ENCODE assay signal across 8 cellular contexts in genomic region chr15:64067564-64068030, GRCh38. TPM values are rescaled to one million over a fixed set of nuclear protein-coding genes. Genes with fewer than 3 reads are reported as not detected.
A peak's percentile ranks its signal among the peaks of the same experiment; 100 is the strongest.
DNase-seq lines count a peak whose midpoint lies in the region; ATAC-seq and TF ChIP-seq lines count a peak whose summit lies in the region.

No MANE protein-coding gene starts in this region.

- no peak overlapping the region for H3K27ac Mint-ChIP-seq in natural killer cell

- H3K79me2 ChIP-seq in OCI-LY3 (ENCODE audit: low read length): no peaks in the 10 kb centered on the region

- peak overlapping the region; percentile 60 for H3K4me2 ChIP-seq in OCI-LY3 (ENCODE audit: low read length)

- H3K4me3 Mint-ChIP-seq in natural killer cell: no peak overlapping the region

- DNase-seq in DMS114 treated with DMSO at 0.1 percent for 48 hours (lab: John Stamatoyannopoulos, UW; ENCODE audit: unreplicated experiment) (peak; percentile 64), HT-29 (ENCODE audit: low spot score) (peak; percentile 92), activated T-cell treated with anti-CD3 and anti-CD28 coated beads for 24 hours (ENCODE audit: low read depth) (peak; percentile 68), esophagus squamous epithelium (lab: John Stamatoyannopoulos, UW) (no peak), natural killer cell (peak; percentile 60)
- DNase-seq in stimulated activated naive CD4-positive, alpha-beta T cell treated with Interleukin-2 at 50 U/mL for 16 hours (lab: John Stamatoyannopoulos, UW): peak; percentile 41

- H3K27ac ChIP-seq in OCI-LY3 (ENCODE audit: low read length) (no peak overlapping the region), esophagus squamous epithelium (no peak overlapping the region)

- H3K9me3 Mint-ChIP-seq in natural killer cell: no peaks in the 10 kb centered on the region

- ATAC-seq in natural killer cell (peak; percentile 90 to 96 (median 95)), GM21717 (IDR thresholded peaks at IDR 0.05; ENCODE audit: unreplicated experiment) (no peak)

- no peak for TF ChIP-seq POLR2A in esophagus squamous epithelium (IDR thresholded peaks at IDR 0.05)

- peaks cover 0 to 10% of the 10 kb centered on the region in 2 donors for H3K4me1 Mint-ChIP-seq in natural killer cell

- no peaks in the 10 kb centered on the region for H3K27me3 ChIP-seq in OCI-LY3 (ENCODE audit: low read depth, low read length)
- no peaks in the 10 kb centered on the region for H3K27me3 ChIP-seq in esophagus squamous epithelium

- H3K36me3 ChIP-seq in OCI-LY3 (replicated peaks; ENCODE audit: low read depth, low read length) (peaks cover 17% of the 10 kb centered on the region), esophagus squamous epithelium (peaks cover 0 to 16% (median 0%) of the 10 kb centered on the region in 3 donors)

- no peaks in the 10 kb centered on the region for H3K36me3 Mint-ChIP-seq in natural killer cell

- H3K9me3 ChIP-seq in OCI-LY3 (ENCODE audit: insufficient read depth, low read length): no peaks in the 10 kb centered on the region
- H3K9me3 ChIP-seq in esophagus squamous epithelium: no peaks in the 10 kb centered on the region

- no peak overlapping the region for H3K9ac ChIP-seq in OCI-LY3 (ENCODE audit: low read length)

- intact Hi-C loops in esophagus squamous epithelium (cut with DNase I) (loop anchor here (5.0 to 10.0 kb wide), 2 partner anchors 315 to 463 kb away; no protein-coding TSS in a partner anchor), natural killer cell (cut with micrococcal nuclease) (loop anchor here (1.0 kb wide), 4 partner anchors 241 to 601 kb away; no protein-coding TSS in a partner anchor)

- H4K20me1 ChIP-seq in OCI-LY3 (ENCODE audit: insufficient read depth, low read length): no peaks in the 10 kb centered on the region

- peaks cover 6% of the 10 kb centered on the region; the same call in 1 of the 2 replicates for H3K4me1 ChIP-seq in OCI-LY3 (ENCODE audit: low read length)
- H3K4me1 ChIP-seq in esophagus squamous epithelium: peaks cover 4 to 36% (median 12%) of the 10 kb centered on the region in 3 donors

- H2AFZ ChIP-seq in OCI-LY3 (ENCODE audit: low read depth, low read length): no peak overlapping the region

- 10 to 22% methylated on average over 9 to 11 of the region's 11 CpGs for WGBS in esophagus squamous epithelium, 2 donors

- H3K4me3 ChIP-seq in OCI-LY3 (ENCODE audit: low read length): 0 out of 2 replicates have a peak overlapping the region, but pooled peaks have one; percentile 14
- no peak overlapping the region for H3K4me3 ChIP-seq in esophagus squamous epithelium

- H3K27me3 Mint-ChIP-seq in natural killer cell (ENCODE audit: low read depth in 2 of 2): no peaks in the 10 kb centered on the region

- TF ChIP-seq CTCF in OCI-LY3 (IDR thresholded peaks at IDR 0.05; ENCODE audit: low read depth, low read length): peak; percentile 76
- TF ChIP-seq CTCF in esophagus squamous epithelium (IDR thresholded peaks at IDR 0.05): peak; percentile 69 to 87 (median 84)
- TF ChIP-seq CTCF in natural killer cell (IDR thresholded peaks at IDR 0.05): peak; percentile 84

RNA-seq across cellular contexts. Expression of gene DAPK2, which starts 21.3 kb away (rescaled TPM):
- 0.52 and 4.4 TPM in 2 replicates for total RNA-seq in HT-29 (2014; rRNA removed; shearing (Covaris generic))
- 10 to 100 TPM in 2 of 4 donors, 1 to 10 TPM in 2; 1.9 to 12.9 (median 9.8) TPM for total RNA-seq in esophagus squamous epithelium
- 10 to 100 TPM in 1 of 3 donors, 1 to 10 TPM in 2; 3.7 to 25.3 (median 6.0) TPM for total RNA-seq in natural killer cell

RNA-seq across cellular contexts. Expression of gene CIAO2A, which starts 26.0 kb away (rescaled TPM):
- total RNA-seq in HT-29 (2014; rRNA removed; shearing (Covaris generic)): 137 and 147 TPM in 2 replicates
- total RNA-seq in esophagus squamous epithelium (10 to 100 TPM; 36.6 to 76.6 (median 50.7) TPM), natural killer cell (10 to 100 TPM; 20.2 to 23.9 (median 22.9) TPM)

RNA-seq across cellular contexts. Expression of gene SNX1, which starts 28.2 kb away (rescaled TPM):
- total RNA-seq in HT-29 (2014; rRNA removed; shearing (Covaris generic)): 36.2 and 60.9 TPM in 2 replicates
- total RNA-seq in esophagus squamous epithelium: 10 to 100 TPM; 39.9 to 71.1 (median 52.0) TPM
- 100 to 1,000 TPM; 110 to 141 (median 111) TPM for total RNA-seq in natural killer cell
